Comparison of ENCODE assay signal across 11 cellular contexts in the genomic region with DNA sequence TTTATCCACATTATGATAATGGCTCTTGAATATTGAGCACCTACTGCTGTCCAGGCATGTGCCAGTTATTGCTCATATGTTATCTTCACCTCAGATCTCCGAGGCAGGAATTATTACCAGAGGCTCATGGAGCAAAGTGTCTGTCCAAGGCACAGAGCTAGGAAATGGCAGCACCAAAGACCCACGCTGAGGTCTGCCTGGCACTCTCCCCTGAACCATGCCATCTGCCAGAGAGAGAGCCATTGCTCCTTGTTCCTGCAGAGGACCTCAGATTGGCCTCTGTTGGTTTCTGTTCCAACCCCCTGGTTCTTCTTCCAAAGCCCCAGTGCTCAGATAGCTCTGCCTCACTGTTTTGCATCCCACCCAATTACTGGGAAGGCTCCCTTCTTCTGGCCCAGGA. TPM values are rescaled to one million over a fixed set of nuclear protein-coding genes. Genes with fewer than 3 reads are reported as not detected.
"Had no signal": no experiment of that assay in that cellular context is flagged by ENCODE, and none has a peak within 500 bp of the region (broad histone marks: within the 10 kb centered on the region; RNA-seq: fewer than 3 reads in every experiment).

No MANE protein-coding gene starts in this region.

- H3K4me1 ChIP-seq: HAP-1 had no signal

- H3K27ac ChIP-seq: GM23248 had no signal

- H3K36me3 ChIP-seq: HAP-1 had no signal

- ATAC-seq: HCT116 had no signal

- H3K4me3 ChIP-seq: GM23248, HAP-1 had no signal

- FAIRE-seq: HTR-8/SVneo had no signal

- H3K9me3 ChIP-seq: HAP-1 had no signal

- DNase-seq: GM23248, GOT3, H7, HFFc6, KBM-7 had no signal

- H2AFZ ChIP-seq: GM23248 had no signal

- H3K9ac ChIP-seq: GM23248 had no signal

RNA-seq across cellular contexts. Expression of a gene that starts 6.0 kb away (rescaled TPM):
- total RNA-seq: H4, HFFc6, HT-29 had no signal
- polyA plus RNA-seq: GM23248, IgD-negative memory B cell had no signal
